In genomic region chr3:5690904-5691532, GRCh38 we compare ENCODE assay signal across 20 cellular contexts.
"Had no signal": no experiment of that assay in that cellular context is flagged by ENCODE, and none has a peak within 500 bp of the region (broad histone marks: within the 10 kb centered on the region; RNA-seq: fewer than 3 reads in every experiment).

No MANE protein-coding gene starts in this region.

- H2AFZ ChIP-seq: parathyroid adenoma had no signal

- H3K4me1 ChIP-seq: colonic mucosa, esophagus squamous epithelium, gastroesophageal sphincter, parathyroid adenoma, psoas muscle, spleen had no signal

- H3K9me3 ChIP-seq: colonic mucosa, psoas muscle had no signal

- H3K9ac ChIP-seq: parathyroid adenoma had no signal

- H3K79me2 ChIP-seq: parathyroid adenoma had no signal

- DNase-seq: colonic mucosa; dermis blood vessel endothelial cell; esophagus squamous epithelium; foreskin fibroblast; glutamatergic neuron; immature natural killer cell; left cardiac atrium; left ventricle myocardium superior; mesenchymal stem cell; midbrain; naive B cell; psoas muscle; spleen; stimulated activated CD4-positive, alpha-beta T cell treated with anti-CD3 and anti-CD28 coated beads, Interleukin-15, amount 100 ng/mL, for 24 hours; stimulated activated CD4-positive, alpha-beta T cell treated with anti-CD3 and anti-CD28 coated beads, Interleukin-1b, Interleukin-23, amount 100 ng/mL, for 48 hours; stimulated activated CD4-positive, alpha-beta T cell treated with anti-CD3 and anti-CD28 coated beads, Interleukin-4, amount 100 ng/mL, for 24 hours; tibial artery had no signal

- H3K36me3 ChIP-seq: colonic mucosa, esophagus squamous epithelium, gastroesophageal sphincter, spleen, tibial artery had no signal

- H3K27ac ChIP-seq: esophagus squamous epithelium, gastroesophageal sphincter, parathyroid adenoma, psoas muscle, spleen, tibial artery had no signal

- H3K27me3 ChIP-seq: colonic mucosa, esophagus squamous epithelium, gastroesophageal sphincter, spleen, tibial artery had no signal

- H3K4me3 ChIP-seq: colonic mucosa, esophagus squamous epithelium, gastroesophageal sphincter, lung, psoas muscle, spleen, tibial artery had no signal
